1 cellular context compared by ENCODE assay signal in the genomic region with DNA sequence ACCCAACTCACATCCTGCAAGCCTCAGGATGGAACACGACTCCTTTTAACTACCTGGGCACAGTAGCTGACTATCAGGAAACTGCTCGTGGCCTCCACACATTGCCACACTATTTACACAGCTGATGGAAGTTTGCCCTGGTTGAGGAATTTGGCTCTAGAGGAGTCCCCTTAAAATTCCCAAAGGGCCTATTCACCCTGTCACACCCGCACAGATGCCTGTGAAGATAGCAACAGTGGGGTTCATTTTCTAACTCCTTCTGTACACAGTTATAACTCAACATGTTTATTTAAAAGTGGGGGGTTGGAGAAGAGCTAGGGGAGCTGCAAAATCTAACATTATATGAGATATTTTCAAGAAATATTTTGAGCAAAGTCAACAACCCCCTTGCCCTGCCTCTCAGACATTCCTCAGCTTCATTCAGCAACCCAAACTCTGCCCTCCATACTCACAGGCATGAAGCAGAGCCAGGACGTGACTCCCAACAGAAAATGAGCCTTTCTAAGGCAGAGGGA.
TF ChIP-seq lines count a peak whose summit lies in the region.

No MANE protein-coding gene starts in this region.

TF ChIP-seq in H1, 55 proteins besides CTCF, POLR2A, EP300 and RAD21 (continued from another document):
- no peak for TF ChIP-seq NANOG (IDR thresholded peaks at IDR 0.05; ENCODE audit: insufficient read depth, low read depth, low read length, poor library complexity, severe bottlenecking)
- TF ChIP-seq POLR2AphosphoS5 (IDR thresholded peaks at IDR 0.05; ENCODE audit: low read depth, low read length): no peak
- no peak for TF ChIP-seq RNF2 (IDR thresholded peaks at IDR 0.05; ENCODE audit: borderline replicate concordance, low read depth, low read length, missing control alignments, poor library complexity, severe bottlenecking)
- TF ChIP-seq HDAC2 (IDR thresholded peaks at IDR 0.05; ENCODE audit: borderline replicate concordance in 1 of 2, low read depth in 2 of 2, low read length in 2 of 2): no peak
- TF ChIP-seq, protein P1, sequence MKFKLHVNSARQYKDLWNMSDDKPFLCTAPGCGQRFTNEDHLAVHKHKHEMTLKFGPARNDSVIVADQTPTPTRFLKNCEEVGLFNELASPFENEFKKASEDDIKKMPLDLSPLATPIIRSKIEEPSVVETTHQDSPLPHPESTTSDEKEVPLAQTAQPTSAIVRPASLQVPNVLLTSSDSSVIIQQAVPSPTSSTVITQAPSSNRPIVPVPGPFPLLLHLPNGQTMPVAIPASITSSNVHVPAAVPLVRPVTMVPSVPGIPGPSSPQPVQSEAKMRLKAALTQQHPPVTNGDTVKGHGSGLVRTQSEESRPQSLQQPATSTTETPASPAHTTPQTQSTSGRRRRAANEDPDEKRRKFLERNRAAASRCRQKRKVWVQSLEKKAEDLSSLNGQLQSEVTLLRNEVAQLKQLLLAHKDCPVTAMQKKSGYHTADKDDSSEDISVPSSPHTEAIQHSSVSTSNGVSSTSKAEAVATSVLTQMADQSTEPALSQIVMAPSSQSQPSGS (IDR thresholded peaks at IDR 0.05; ENCODE audit: low read length): no peak
- no peak for TF ChIP-seq ASH2L (IDR thresholded peaks at IDR 0.05; ENCODE audit: low read length)
- no peak for TF ChIP-seq EGR1 (IDR thresholded peaks at IDR 0.05; ENCODE audit: borderline replicate concordance, low read depth, low read length)
- TF ChIP-seq TAF7 (optimal IDR thresholded peaks at IDR 0.05; ENCODE audit: borderline replicate concordance, low read depth, low read length): no peak
- TF ChIP-seq SRF (IDR thresholded peaks at IDR 0.05; ENCODE audit: low read depth, low read length): no peak
- no peak for TF ChIP-seq KDM5A (IDR thresholded peaks at IDR 0.05; ENCODE audit: low read length)
- TF ChIP-seq, protein P2, sequence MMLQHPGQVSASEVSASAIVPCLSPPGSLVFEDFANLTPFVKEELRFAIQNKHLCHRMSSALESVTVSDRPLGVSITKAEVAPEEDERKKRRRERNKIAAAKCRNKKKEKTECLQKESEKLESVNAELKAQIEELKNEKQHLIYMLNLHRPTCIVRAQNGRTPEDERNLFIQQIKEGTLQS (IDR thresholded peaks at IDR 0.05; ENCODE audit: insufficient read depth, low read depth, low read length): no peak
- TF ChIP-seq RFX5 (IDR thresholded peaks at IDR 0.05; ENCODE audit: borderline replicate concordance, low read depth, low read length): no peak
- TF ChIP-seq CTBP2 (IDR thresholded peaks at IDR 0.05; ENCODE audit: borderline replicate concordance, insufficient read depth, insufficient read length, low read length): no peak
